In genomic region chr13:39935155-39935554, GRCh38 we compare ENCODE assay signal across 30 cellular contexts.
DNase-seq lines count a peak whose midpoint lies in the region; ATAC-seq, FAIRE-seq and TF ChIP-seq lines count a peak whose summit lies in the region.
"Had no signal": no experiment of that assay in that cellular context is flagged by ENCODE, and none has a peak within 500 bp of the region (broad histone marks: within the 10 kb centered on the region; RNA-seq: fewer than 3 reads in every experiment).

No MANE protein-coding gene starts in this region.

- no peak for TF ChIP-seq POLR2A in endothelial cell of umbilical vein (IDR thresholded peaks at IDR 0.05; ENCODE audit: low read depth, low read length)

- ATAC-seq in activated naive CD8-positive, alpha-beta T cell treated with anti-CD3 and anti-CD28 coated beads, Interleukin-2, amount 50 U/mL, for 24 hours: peak; percentile 47
- ATAC-seq in GM18868 (IDR thresholded peaks at IDR 0.05; ENCODE audit: unreplicated experiment) (peak; percentile 75), HG02885 (IDR thresholded peaks at IDR 0.05; ENCODE audit: poor library complexity, unreplicated experiment) (peak; percentile 71), HG03342 (IDR thresholded peaks at IDR 0.05; ENCODE audit: unreplicated experiment) (no peak)
- ATAC-seq: K562 had no signal

- no peak for FAIRE-seq in endothelial cell of umbilical vein (lab: Jason Lieb, UNC)
- FAIRE-seq: K562, RCC 7860 had no signal

- POLR2A ChIA-PET in endothelial cell of umbilical vein (lab: Charles Lee): no interaction called here

- no peak overlapping the region for H3K4me3 Mint-ChIP-seq in activated naive CD8-positive, alpha-beta T cell treated with anti-CD3 and anti-CD28 coated beads, Interleukin-2, amount 50 U/mL, for 24 hours
- H3K4me3 Mint-ChIP-seq in activated naive CD8-positive, alpha-beta T cell treated with anti-CD3 and anti-CD28 coated beads for 36 hours: no peak overlapping the region
- H3K4me3 Mint-ChIP-seq: central memory CD8-positive, alpha-beta T cell; dendritic cell treated with granulocyte-macrophage colony-stimulating factor and Interleukin-4, amounts not matched to agents 40 ng/mL and 50 ng/mL, for 4 days had no signal

- H3K9me3 Mint-ChIP-seq in activated naive CD8-positive, alpha-beta T cell treated with anti-CD3 and anti-CD28 coated beads, Interleukin-2, amount 50 U/mL, for 24 hours: peaks cover 4% of the 10 kb centered on the region
- peaks cover 2% of the 10 kb centered on the region for H3K9me3 Mint-ChIP-seq in activated naive CD8-positive, alpha-beta T cell treated with anti-CD3 and anti-CD28 coated beads for 36 hours
- H3K9me3 Mint-ChIP-seq: central memory CD8-positive, alpha-beta T cell; dendritic cell treated with granulocyte-macrophage colony-stimulating factor and Interleukin-4, amounts not matched to agents 40 ng/mL and 50 ng/mL, for 4 days had no signal

- no peaks in the 10 kb centered on the region for H4K20me1 ChIP-seq in endothelial cell of umbilical vein (replicated peaks; ENCODE audit: control insufficient read depth, extremely low read depth, insufficient read depth, low read length)
- H4K20me1 ChIP-seq: BLaER1 treated with 17β-estradiol and CSF1 and Interleukin-3, amounts not matched to agents 10 nM and 100 nM had no signal

- no peak overlapping the region for H3K9ac ChIP-seq in endothelial cell of umbilical vein (replicated peaks; ENCODE audit: extremely low read depth, insufficient read depth, low read length)
- H3K9ac ChIP-seq: BLaER1 treated with 17β-estradiol and CSF1 and Interleukin-3, amounts not matched to agents 10 nM and 100 nM had no signal

- dilution Hi-C loops in endothelial cell of umbilical vein (cut with MboI; ENCODE audit: extremely low pct_ligation_motif_present, low sequenced_read_pairs): no loop called here

- H3K9me3 ChIP-seq in endothelial cell of umbilical vein (replicated peaks; ENCODE audit: control insufficient read depth, insufficient read depth, low read length): no peaks in the 10 kb centered on the region
- H3K9me3 ChIP-seq: BLaER1 treated with 17β-estradiol and CSF1 and Interleukin-3, amounts not matched to agents 10 nM and 100 nM; Caco-2; esophagus squamous epithelium; ovary had no signal

- no peak overlapping the region for H3K27ac ChIP-seq in endothelial cell of umbilical vein (ENCODE audit: insufficient read depth, low read depth, low read length)
- H3K27ac ChIP-seq: BLaER1 treated with 17β-estradiol and CSF1 and Interleukin-3, amounts not matched to agents 10 nM and 100 nM; esophagus squamous epithelium; ovary had no signal

- H3K4me2 ChIP-seq in endothelial cell of umbilical vein (ENCODE audit: insufficient read depth, low read length): no peak overlapping the region
- H3K4me2 ChIP-seq: BLaER1 treated with 17β-estradiol and CSF1 and Interleukin-3, amounts not matched to agents 10 nM and 100 nM; smooth muscle cell had no signal

- intact Hi-C loops in endothelial cell of umbilical vein (cut with micrococcal nuclease): no loop called here

- no TSS peak for BruUV-seq in endothelial cell of umbilical vein (replicated peaks; lab: Mats Ljungman, UMichigan)

- CTCF ChIA-PET in endothelial cell of umbilical vein (lab: Charles Lee): interaction anchor here (1.0 kb wide), 1 partner anchor 11 kb away, joined by 3 read pairs; no protein-coding TSS in a partner anchor

- no peaks in the 10 kb centered on the region for H3K36me3 Mint-ChIP-seq in activated naive CD8-positive, alpha-beta T cell treated with anti-CD3 and anti-CD28 coated beads, Interleukin-2, amount 50 U/mL, for 24 hours (ENCODE audit: low read depth)
- no peaks in the 10 kb centered on the region for H3K36me3 Mint-ChIP-seq in activated naive CD8-positive, alpha-beta T cell treated with anti-CD3 and anti-CD28 coated beads for 36 hours

- H3K4me3 ChIP-seq in endothelial cell of umbilical vein (replicated peaks in 1 of 3; ENCODE audit: insufficient read depth in 1 of 3, low read depth in 1 of 3, low read length in 3 of 3): no peak overlapping the region
- H3K4me3 ChIP-seq: BLaER1 treated with 17β-estradiol and CSF1 and Interleukin-3, amounts not matched to agents 10 nM and 100 nM; esophagus squamous epithelium; K562; lung; ovary; smooth muscle cell had no signal

- TF ChIP-seq CTCF in endothelial cell of umbilical vein (IDR thresholded peaks at IDR 0.05; ENCODE audit: extremely low read depth in 1 of 2, insufficient read depth in 1 of 2, low read depth in 1 of 2, low read length in 2 of 2): no peak

- H3K27me3 ChIP-seq in endothelial cell of umbilical vein (ENCODE audit: control insufficient read depth in 2 of 2, insufficient read depth in 2 of 2, low read length in 2 of 2): no peaks in the 10 kb centered on the region
- H3K27me3 ChIP-seq: BLaER1 treated with 17β-estradiol and CSF1 and Interleukin-3, amounts not matched to agents 10 nM and 100 nM; esophagus squamous epithelium; ovary had no signal

- peak overlapping the region; percentile 54 for H2AFZ ChIP-seq in endothelial cell of umbilical vein (ENCODE audit: low read depth, low read length)

- H3K27me3 Mint-ChIP-seq in activated naive CD8-positive, alpha-beta T cell treated with anti-CD3 and anti-CD28 coated beads, Interleukin-2, amount 50 U/mL, for 24 hours: no peaks in the 10 kb centered on the region
- H3K27me3 Mint-ChIP-seq in activated naive CD8-positive, alpha-beta T cell treated with anti-CD3 and anti-CD28 coated beads for 36 hours: peaks cover under 1% of the 10 kb centered on the region
- H3K27me3 Mint-ChIP-seq: dendritic cell treated with granulocyte-macrophage colony-stimulating factor and Interleukin-4, amounts not matched to agents 40 ng/mL and 50 ng/mL, for 4 days had no signal

- H3K79me2 ChIP-seq in endothelial cell of umbilical vein (ENCODE audit: control insufficient read depth, insufficient read depth, low read length): no peaks in the 10 kb centered on the region

- H3K36me3 ChIP-seq in endothelial cell of umbilical vein (ENCODE audit: control insufficient read depth in 2 of 2, extremely low read depth in 1 of 2, insufficient read depth in 2 of 2, low read length in 2 of 2): no peaks in the 10 kb centered on the region
- H3K36me3 ChIP-seq: BLaER1 treated with 17β-estradiol and CSF1 and Interleukin-3, amounts not matched to agents 10 nM and 100 nM; esophagus squamous epithelium; ovary had no signal

- H3K4me1 ChIP-seq in endothelial cell of umbilical vein (ENCODE audit: control insufficient read depth, extremely low read depth, insufficient read depth, low read length): peaks cover 2% of the 10 kb centered on the region
- H3K4me1 ChIP-seq: BLaER1 treated with 17β-estradiol and CSF1 and Interleukin-3, amounts not matched to agents 10 nM and 100 nM; Caco-2; esophagus squamous epithelium had no signal

- H3K9me1 ChIP-seq in endothelial cell of umbilical vein (replicated peaks; ENCODE audit: control insufficient read depth, extremely low read depth, insufficient read depth, low read length): no peaks in the 10 kb centered on the region

- DNase-seq in activated naive CD8-positive, alpha-beta T cell treated with anti-CD3 and anti-CD28 coated beads, Interleukin-2, amount 50 U/mL, for 24 hours: no peak
- DNase-seq in activated naive CD8-positive, alpha-beta T cell treated with anti-CD3 and anti-CD28 coated beads for 36 hours: no peak
- DNase-seq in endothelial cell of umbilical vein (ENCODE audit: low read depth, low spot score) (no peak), HuH-7 (ENCODE audit: low spot score) (no peak), COR-L47 (lab: John Stamatoyannopoulos, UW) (no peak)
- DNase-seq: activated effector memory CD4-positive, alpha-beta T cell treated with Interleukin-2 at 50 U/mL for 16 hours; Caco-2; DMS79; esophagus squamous epithelium; GDM1; NCI-H1105; NCI-H1930; NCI-H2227 treated with DMSO at 0.1 percent for 48 hours; NCI-H526 treated with DMSO at 0.1 percent for 48 hours; ovary; retina; SIG-M5; stimulated activated CD4-positive, alpha-beta T cell treated with anti-CD3 and anti-CD28 coated beads, Interleukin-1b, Interleukin-23, amount 100 ng/mL, for 48 hours; T-helper 9 cell; trophoblast cell had no signal

- H3K4me1 Mint-ChIP-seq in activated naive CD8-positive, alpha-beta T cell treated with anti-CD3 and anti-CD28 coated beads, Interleukin-2, amount 50 U/mL, for 24 hours: peaks cover 33% of the 10 kb centered on the region
- peaks cover 23% of the 10 kb centered on the region for H3K4me1 Mint-ChIP-seq in activated naive CD8-positive, alpha-beta T cell treated with anti-CD3 and anti-CD28 coated beads for 36 hours
- H3K4me1 Mint-ChIP-seq: central memory CD8-positive, alpha-beta T cell had no signal

- no peak overlapping the region for H3K27ac Mint-ChIP-seq in activated naive CD8-positive, alpha-beta T cell treated with anti-CD3 and anti-CD28 coated beads, Interleukin-2, amount 50 U/mL, for 24 hours
- H3K27ac Mint-ChIP-seq in activated naive CD8-positive, alpha-beta T cell treated with anti-CD3 and anti-CD28 coated beads for 36 hours: no peak overlapping the region
- H3K27ac Mint-ChIP-seq: dendritic cell treated with granulocyte-macrophage colony-stimulating factor and Interleukin-4, amounts not matched to agents 40 ng/mL and 50 ng/mL, for 4 days had no signal

TF ChIP-seq in endothelial cell of umbilical vein, 7 proteins besides CTCF, POLR2A, EP300 and RAD21:
- TF ChIP-seq, protein P1, sequence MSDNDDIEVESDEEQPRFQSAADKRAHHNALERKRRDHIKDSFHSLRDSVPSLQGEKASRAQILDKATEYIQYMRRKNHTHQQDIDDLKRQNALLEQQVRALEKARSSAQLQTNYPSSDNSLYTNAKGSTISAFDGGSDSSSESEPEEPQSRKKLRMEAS (IDR thresholded peaks at IDR 0.05; ENCODE audit: insufficient read depth, insufficient read length): no peak
- TF ChIP-seq MYC (IDR thresholded peaks at IDR 0.05; ENCODE audit: low read depth, low read length) (no peak), GATA2 (IDR thresholded peaks at IDR 0.05; ENCODE audit: insufficient read depth, insufficient read length, low read depth, low read length) (no peak), EZH2 (IDR thresholded peaks at IDR 0.05; ENCODE audit: borderline replicate concordance, low read depth, low read length, severe bottlenecking) (no peak), JUN (IDR thresholded peaks at IDR 0.05; ENCODE audit: borderline replicate concordance, insufficient read depth, insufficient read length, low read depth) (no peak), POLR2AphosphoS5 (IDR thresholded peaks at IDR 0.05; ENCODE audit: insufficient read depth, low read depth, low read length) (no peak), FOS (IDR thresholded peaks at IDR 0.05; ENCODE audit: borderline replicate concordance, insufficient read depth, low read length) (no peak)
